ENCODE assay signal across 24 cellular contexts in genomic region chr3:8931342-8931741, GRCh38. TPM values are rescaled to one million over a fixed set of nuclear protein-coding genes. Genes with fewer than 3 reads are reported as not detected.
DNase-seq lines count a peak whose midpoint lies in the region; ATAC-seq, FAIRE-seq and TF ChIP-seq lines count a peak whose summit lies in the region.
"Had no signal": no experiment of that assay in that cellular context is flagged by ENCODE, and none has a peak within 500 bp of the region (broad histone marks: within the 10 kb centered on the region; RNA-seq: fewer than 3 reads in every experiment).

No MANE protein-coding gene starts in this region.

- H3K27me3 ChIP-seq in lower lobe of right lung (ENCODE audit: low read depth) (no peaks in the 10 kb centered on the region), Peyer's patch (no peaks in the 10 kb centered on the region)
- H3K27me3 ChIP-seq: BLaER1 treated with 17β-estradiol and CSF1 and Interleukin-3, amounts not matched to agents 10 nM and 100 nM; cardiac muscle cell; heart left ventricle; MG63; upper lobe of right lung had no signal

- DNase-seq in A549 (ENCODE audit: low read depth in 1 of 2, low spot score in 1 of 2) (no peak), HFF-Myc (ENCODE audit: extremely low read depth, low read depth) (no peak), medulla oblongata (ENCODE audit: extremely low spot score) (peak; percentile 35), lower lobe of right lung (no peak), Peyer's patch (no peak), OCI-LY7 (ENCODE audit: low spot score) (no peak)
- DNase-seq in effector CD8-positive, alpha-beta T cell (lab: John Stamatoyannopoulos, UW) = no peak
- DNase-seq: activated CD4-positive, alpha-beta T cell treated with anti-CD3 and anti-CD28 coated beads, Interleukin-2, amount 10 ng/mL, durations not matched to agents 7 days and 5 days; activated CD8-positive, alpha-beta memory T cell treated with anti-CD3 and anti-CD28 coated beads, Interleukin-2, amount 10 ng/mL, durations not matched to agents 7 days and 5 days; activated naive CD4-positive, alpha-beta T cell treated with anti-CD3 and anti-CD28 coated beads, Interleukin-2, amount 50 U/mL, for 16 hours; COR-L47; dermis blood vessel endothelial cell; HCEC 1CT; heart left ventricle; MG63; NCI-H1436 treated with DMSO at 0.1 percent for 48 hours; NCI-H526; psoas muscle; RPMI8226; upper lobe of right lung had no signal

- H3K4me3 ChIP-seq in A549 (no peak overlapping the region), HFF-Myc (replicated peaks; ENCODE audit: low read depth, low read length) (peak overlapping the region; percentile 14; the same call in 1 of the 2 replicates), lower lobe of right lung (no peak overlapping the region), Peyer's patch (no peak overlapping the region), OCI-LY7 (ENCODE audit: low read depth, low read length, poor library complexity, severe bottlenecking) (no peak overlapping the region)
- H3K4me3 ChIP-seq: BLaER1 treated with 17β-estradiol and CSF1 and Interleukin-3, amounts not matched to agents 10 nM and 100 nM; cardiac muscle cell; MG63; psoas muscle; skin epidermis; upper lobe of right lung had no signal

- ATAC-seq in A549 (peak in 1 of 2 experiments; percentile 59; a peak in 2 of 6 replicates), lower lobe of right lung (no peak)
- ATAC-seq: activated CD8-positive, alpha-beta memory T cell treated with anti-CD3 and anti-CD28 coated beads, Interleukin-2, amount 10 ng/mL, durations not matched to agents 7 days and 5 days; heart left ventricle; psoas muscle; upper lobe of right lung had no signal

- TF ChIP-seq CTCF in A549 (IDR thresholded peaks at IDR 0.05) (no peak), HFF-Myc (IDR thresholded peaks at IDR 0.05; ENCODE audit: low read depth, low read length, missing control alignments) (no peak), VCaP (conservative IDR thresholded peaks at IDR 0.05) (no peak), lower lobe of right lung (IDR thresholded peaks at IDR 0.05) (no peak), Peyer's patch (IDR thresholded peaks at IDR 0.05) (no peak), OCI-LY7 (conservative IDR thresholded peaks at IDR 0.05; ENCODE audit: low read length) (no peak)

- H3K4me2 ChIP-seq in A549 = peak overlapping the region; percentile 48
- no peak overlapping the region for H3K4me2 ChIP-seq in OCI-LY7 (ENCODE audit: low read length)
- H3K4me2 ChIP-seq: BLaER1 treated with 17β-estradiol and CSF1 and Interleukin-3, amounts not matched to agents 10 nM and 100 nM had no signal

- FAIRE-seq in A549 (lab: Jason Lieb, UNC) = no peak

- intact Hi-C loops in lower lobe of right lung (cut with DNase I) = no loop called here
- intact Hi-C loops in OCI-LY7 (cut with micrococcal nuclease; ENCODE audit: unreplicated experiment) = no loop called here

- POLR2A ChIA-PET in A549 (lab: Yijun Ruan, JAX) (no interaction called here), OCI-LY7 (lab: Charles Lee) (interaction anchor here (0.5 kb wide), 1 partner anchor 311 kb away, joined by 3 read pairs; no protein-coding TSS in a partner anchor)

- no peaks in the 10 kb centered on the region for H4K20me1 ChIP-seq in OCI-LY7 (ENCODE audit: insufficient read depth, low read length)

- H3K27ac ChIP-seq in A549 = peak overlapping the region in 1 of 2 experiments; percentile 44; a peak in 2 of 6 replicates
- H3K27ac ChIP-seq in VCaP = peak overlapping the region; percentile 19; the same call in 1 of the 2 replicates
- H3K27ac ChIP-seq in lower lobe of right lung = no peak overlapping the region
- H3K27ac ChIP-seq in Peyer's patch = no peak overlapping the region
- H3K27ac ChIP-seq in OCI-LY7 (ENCODE audit: low read depth, low read length, poor library complexity, severe bottlenecking) = no peak overlapping the region
- H3K27ac ChIP-seq: BLaER1 treated with 17β-estradiol and CSF1 and Interleukin-3, amounts not matched to agents 10 nM and 100 nM; cardiac muscle cell; heart left ventricle; psoas muscle; skin epidermis; upper lobe of right lung had no signal

- no peak for TF ChIP-seq EP300 in A549 (IDR thresholded peaks at IDR 0.05)

- H3K9me3 ChIP-seq in A549 (no peaks in the 10 kb centered on the region), lower lobe of right lung (no peaks in the 10 kb centered on the region), Peyer's patch (no peaks in the 10 kb centered on the region), OCI-LY7 (ENCODE audit: low read length) (no peaks in the 10 kb centered on the region)
- H3K9me3 ChIP-seq: heart left ventricle, MG63, psoas muscle, upper lobe of right lung had no signal

- peaks cover 7% of the 10 kb centered on the region; the same call in 1 of the 2 replicates for H3K79me2 ChIP-seq in OCI-LY7 (ENCODE audit: insufficient read depth, low read depth, low read length)

- no peak for TF ChIP-seq RAD21 in A549 (conservative IDR thresholded peaks at IDR 0.05 in 1 of 2, IDR thresholded peaks at IDR 0.05 in 1 of 2)

- H3K4me1 ChIP-seq in A549 (peaks cover 16% of the 10 kb centered on the region), lower lobe of right lung (no peaks in the 10 kb centered on the region), Peyer's patch (no peaks in the 10 kb centered on the region), OCI-LY7 (ENCODE audit: insufficient read depth, low read length, poor library complexity, severe bottlenecking) (no peaks in the 10 kb centered on the region)
- H3K4me1 ChIP-seq: BLaER1 treated with 17β-estradiol and CSF1 and Interleukin-3, amounts not matched to agents 10 nM and 100 nM; psoas muscle; upper lobe of right lung had no signal

- H3K9me2 ChIP-seq in OCI-LY7 (ENCODE audit: insufficient read depth, low read length) = no peaks in the 10 kb centered on the region

- CTCF ChIA-PET in A549 (lab: Yijun Ruan, JAX) = no interaction called here
- CTCF ChIA-PET in OCI-LY7 (lab: Charles Lee; ENCODE audit: unreplicated experiment) = no interaction called here

- no peak for TF ChIP-seq POLR2A in A549 (IDR thresholded peaks at IDR 0.05; ENCODE audit: low read length)
- TF ChIP-seq POLR2A in Peyer's patch (IDR thresholded peaks at IDR 0.05) = no peak

- H3K36me3 ChIP-seq in lower lobe of right lung (no peaks in the 10 kb centered on the region), Peyer's patch (no peaks in the 10 kb centered on the region), OCI-LY7 (ENCODE audit: insufficient read depth, low read length) (peaks cover 68% of the 10 kb centered on the region)
- H3K36me3 ChIP-seq: cardiac muscle cell, upper lobe of right lung had no signal

- BruUV-seq in OCI-LY7 (replicated peaks; lab: Mats Ljungman, UMichigan) = no TSS peak

- H2AFZ ChIP-seq in OCI-LY7 (ENCODE audit: low read length) = no peak overlapping the region

- 62% methylated on average over 3 of the region's 3 CpGs for WGBS in A549 (ENCODE audit: missing lambda C conversion rate)

TF ChIP-seq in A549, 52 proteins besides CTCF, POLR2A, EP300 and RAD21:
- no peak for TF ChIP-seq NFE2L2 (conservative IDR thresholded peaks at IDR 0.05; ENCODE audit: low read length)
- no peak for TF ChIP-seq ESRRA (IDR thresholded peaks at IDR 0.05; ENCODE audit: borderline replicate concordance, low read length)
- TF ChIP-seq EHF (CRISPR knock-in tag; IDR thresholded peaks at IDR 0.05) = no peak
- no peak for TF ChIP-seq HOXA7 (CRISPR knock-in tag; IDR thresholded peaks at IDR 0.05)
- TF ChIP-seq HOXB13 (CRISPR knock-in tag; IDR thresholded peaks at IDR 0.05; ENCODE audit: low read depth) = no peak
- TF ChIP-seq HEYL (CRISPR knock-in tag; IDR thresholded peaks at IDR 0.05) = no peak
- TF ChIP-seq BHLHE40 (IDR thresholded peaks at IDR 0.05; ENCODE audit: low read depth, low read length) = no peak
TF ChIP-seq in A549: peak in this region for 0.

RNA-seq across cellular contexts. Expression of gene RAD18, which starts 31.9 kb away (rescaled TPM):
- 16.3 and 23.2 TPM in 2 replicates for polyA plus RNA-seq in A549 (2011; rRNA removed)
- polyA plus RNA-seq in A549 (2012; cell fraction: cytosol; rRNA removed) = 7.7 and 7.9 TPM in 2 replicates
- polyA plus RNA-seq in A549 (2012; cell fraction: nucleus; rRNA removed) = 11.2 and 16.8 TPM in 2 replicates
- 11.6 to 12.9 TPM (median 11.8 TPM) in 3 replicates for polyA plus RNA-seq in A549 (2017; fragmentation: RNase III; extraction: RNeasy Plus Mini Kit Qiagen cat#74134 plus additional on column Dnase treatment)
- polyA minus RNA-seq in A549 (2011; rRNA and poly(A)+ RNA removed) = 11.5 and 14.1 TPM in 2 replicates
- 12.6 TPM for total RNA-seq in lower lobe of right lung
- total RNA-seq in Peyer's patch = 10 to 100 TPM in 2 of 4 donors, 1 to 10 TPM in 2; 6.5 to 26.4 (median 10.3) TPM
- total RNA-seq in OCI-LY7 (2014; rRNA removed; shearing (Covaris generic)) = 21.0 and 44.8 TPM in 2 replicates
- total RNA-seq in OCI-LY7 (2022) = 39.9 and 45.8 TPM in 2 replicates
